Comparison of ENCODE assay signal across 10 cellular contexts in the genomic region with DNA sequence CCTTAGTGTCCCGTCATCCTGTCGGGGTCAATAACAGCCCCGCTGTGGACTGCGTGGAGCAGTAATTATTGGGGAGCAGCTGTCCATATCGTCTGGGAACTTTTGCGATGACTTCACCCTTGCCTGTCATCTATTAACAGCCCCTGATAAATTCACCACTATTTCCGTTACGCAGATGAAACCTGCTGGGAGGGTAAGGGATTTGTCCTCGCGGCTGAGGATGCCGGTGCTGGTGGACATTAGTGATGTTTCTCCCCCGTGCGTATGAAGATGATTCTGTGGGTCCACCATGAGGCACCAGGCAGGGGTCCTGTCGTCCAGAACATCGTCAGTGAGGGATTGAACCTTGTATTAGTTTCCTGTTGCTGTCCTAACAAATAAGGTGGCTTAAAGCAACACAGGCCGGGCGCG. TPM values are rescaled to one million over a fixed set of nuclear protein-coding genes. Genes with fewer than 3 reads are reported as not detected.
DNase-seq lines count a peak whose midpoint lies in the region; FAIRE-seq and TF ChIP-seq lines count a peak whose summit lies in the region.
"Had no signal": no experiment of that assay in that cellular context is flagged by ENCODE, and none has a peak within 500 bp of the region (broad histone marks: within the 10 kb centered on the region; RNA-seq: fewer than 3 reads in every experiment).

No MANE protein-coding gene starts in this region.

- peak overlapping the region; percentile 78 for H3K27ac Mint-ChIP-seq in activated CD4-positive, alpha-beta T cell treated with anti-CD3 and anti-CD28 coated beads, Interleukin-2, amount 10 ng/mL, durations not matched to agents 24 days and 14 days
- H3K27ac Mint-ChIP-seq in activated T-helper 1 cell treated with anti-CD3 and anti-CD28 coated beads, Interleukin-12 subunit alpha, Interleukin-12 subunit beta, Interleukin-2, Interleukin-4 antibody, amounts not matched to agents 30 ng/mL and 10 ng/mL and 1 ng/mL, durations not matched to agents 14 hours and 24 hours and 36 hours: peak overlapping the region; percentile 79

- H3K4me3 ChIP-seq in kidney (ENCODE audit: low read length in 2 of 2) (peak overlapping the region; percentile 65 to 90), thymus (ENCODE audit: low read length) (peak overlapping the region; percentile 84)

- H3K36me3 Mint-ChIP-seq in activated CD4-positive, alpha-beta T cell treated with anti-CD3 and anti-CD28 coated beads, Interleukin-2, amount 10 ng/mL, durations not matched to agents 24 days and 14 days (ENCODE audit: low read depth): no peaks in the 10 kb centered on the region
- peaks cover 2% of the 10 kb centered on the region for H3K36me3 Mint-ChIP-seq in activated T-helper 1 cell treated with anti-CD3 and anti-CD28 coated beads, Interleukin-12 subunit alpha, Interleukin-12 subunit beta, Interleukin-2, Interleukin-4 antibody, amounts not matched to agents 30 ng/mL and 10 ng/mL and 1 ng/mL, durations not matched to agents 14 hours and 24 hours and 36 hours (ENCODE audit: low read depth)

- FAIRE-seq in kidney (lab: Jason Lieb, UNC) (no peak), HTR-8/SVneo (lab: Jason Lieb, UNC) (no peak)

- no peak for DNase-seq in activated CD4-positive, alpha-beta T cell treated with anti-CD3 and anti-CD28 coated beads, Interleukin-2, amount 10 ng/mL, durations not matched to agents 24 days and 14 days
- no peak for DNase-seq in activated CD4-positive, alpha-beta T cell treated with anti-CD3 and anti-CD28 coated beads for 48 hours
- DNase-seq in activated T-helper 1 cell treated with anti-CD3 and anti-CD28 coated beads, Interleukin-12 subunit alpha, Interleukin-12 subunit beta, Interleukin-2, Interleukin-4 antibody, amounts not matched to agents 30 ng/mL and 10 ng/mL and 1 ng/mL, durations not matched to agents 14 hours and 24 hours and 36 hours (ENCODE audit: low spot score): no peak
- DNase-seq in kidney (peak; percentile 59), HTR-8/SVneo (ENCODE audit: insufficient read length, low spot score) (no peak), NOMO-1 treated with dmso at 0.1 percent for 144 hours (lab: John Stamatoyannopoulos, UW; ENCODE audit: unreplicated experiment) (no peak)
- no peak for DNase-seq in stimulated activated CD4-positive, alpha-beta T cell treated with anti-CD3 and anti-CD28 coated beads, Interleukin-1b, Interleukin-23, amount 100 ng/mL, for 48 hours
- DNase-seq: NCI-H1930 had no signal

- H3K27ac ChIP-seq in kidney (ENCODE audit: low read depth in 2 of 2, low read length in 2 of 2): peak overlapping the region in 1 of 2 donors; percentile 97
- peak overlapping the region; percentile 31 for H3K27ac ChIP-seq in thymus (ENCODE audit: low read depth)

- TF ChIP-seq CTCF in kidney (IDR thresholded peaks at IDR 0.05; ENCODE audit: borderline replicate concordance, extremely low read depth, insufficient read depth): no peak

- H3K9me3 ChIP-seq in kidney (ENCODE audit: control insufficient read depth in 1 of 2, low read length in 2 of 2) (no peaks in the 10 kb centered on the region), thymus (ENCODE audit: control insufficient read depth) (peaks cover 6% of the 10 kb centered on the region)

- peaks cover 9% of the 10 kb centered on the region for H3K27me3 ChIP-seq in thymus (ENCODE audit: control insufficient read depth, insufficient read depth)
- H3K27me3 ChIP-seq: foreskin keratinocyte had no signal

- peak overlapping the region; percentile 94 for H3K4me3 Mint-ChIP-seq in activated CD4-positive, alpha-beta T cell treated with anti-CD3 and anti-CD28 coated beads, Interleukin-2, amount 10 ng/mL, durations not matched to agents 24 days and 14 days
- peak overlapping the region; percentile 86 for H3K4me3 Mint-ChIP-seq in activated T-helper 1 cell treated with anti-CD3 and anti-CD28 coated beads, Interleukin-12 subunit alpha, Interleukin-12 subunit beta, Interleukin-2, Interleukin-4 antibody, amounts not matched to agents 30 ng/mL and 10 ng/mL and 1 ng/mL, durations not matched to agents 14 hours and 24 hours and 36 hours

- no peaks in the 10 kb centered on the region for H3K27me3 Mint-ChIP-seq in activated CD4-positive, alpha-beta T cell treated with anti-CD3 and anti-CD28 coated beads, Interleukin-2, amount 10 ng/mL, durations not matched to agents 24 days and 14 days
- H3K27me3 Mint-ChIP-seq in activated T-helper 1 cell treated with anti-CD3 and anti-CD28 coated beads, Interleukin-12 subunit alpha, Interleukin-12 subunit beta, Interleukin-2, Interleukin-4 antibody, amounts not matched to agents 30 ng/mL and 10 ng/mL and 1 ng/mL, durations not matched to agents 14 hours and 24 hours and 36 hours (ENCODE audit: insufficient read depth): no peaks in the 10 kb centered on the region

- H3K4me1 ChIP-seq in kidney (ENCODE audit: control insufficient read depth in 1 of 2, insufficient read depth in 1 of 2, low read depth in 1 of 2, low read length in 2 of 2): peaks cover 6 to 7% of the 10 kb centered on the region in 2 donors
- peaks cover 13% of the 10 kb centered on the region for H3K4me1 ChIP-seq in thymus (ENCODE audit: control insufficient read depth, insufficient read depth, low read length)
- H3K4me1 ChIP-seq: foreskin keratinocyte had no signal

- WGBS in thymus: 89% methylated on average over 18 of the region's 18 CpGs

- peaks cover 11% of the 10 kb centered on the region for H3K4me1 Mint-ChIP-seq in activated CD4-positive, alpha-beta T cell treated with anti-CD3 and anti-CD28 coated beads, Interleukin-2, amount 10 ng/mL, durations not matched to agents 24 days and 14 days
- H3K4me1 Mint-ChIP-seq in activated T-helper 1 cell treated with anti-CD3 and anti-CD28 coated beads, Interleukin-12 subunit alpha, Interleukin-12 subunit beta, Interleukin-2, Interleukin-4 antibody, amounts not matched to agents 30 ng/mL and 10 ng/mL and 1 ng/mL, durations not matched to agents 14 hours and 24 hours and 36 hours (ENCODE audit: low read depth): peaks cover 20% of the 10 kb centered on the region

- no peaks in the 10 kb centered on the region for H3K9me3 Mint-ChIP-seq in activated CD4-positive, alpha-beta T cell treated with anti-CD3 and anti-CD28 coated beads, Interleukin-2, amount 10 ng/mL, durations not matched to agents 24 days and 14 days
- no peaks in the 10 kb centered on the region for H3K9me3 Mint-ChIP-seq in activated T-helper 1 cell treated with anti-CD3 and anti-CD28 coated beads, Interleukin-12 subunit alpha, Interleukin-12 subunit beta, Interleukin-2, Interleukin-4 antibody, amounts not matched to agents 30 ng/mL and 10 ng/mL and 1 ng/mL, durations not matched to agents 14 hours and 24 hours and 36 hours

- intact Hi-C loops in activated CD4-positive, alpha-beta T cell treated with anti-CD3 and anti-CD28 coated beads, Interleukin-2, amount 10 ng/mL, durations not matched to agents 24 days and 14 days (cut with micrococcal nuclease): loop anchor here (5.0 kb wide), 1 partner anchor 78 kb away; a partner anchor contains a TSS
- intact Hi-C loops in activated T-helper 1 cell treated with anti-CD3 and anti-CD28 coated beads, Interleukin-12 subunit alpha, Interleukin-12 subunit beta, Interleukin-2, Interleukin-4 antibody, amounts not matched to agents 30 ng/mL and 10 ng/mL and 1 ng/mL, durations not matched to agents 14 hours and 24 hours and 36 hours (cut with micrococcal nuclease): no loop called here
- intact Hi-C loops in kidney (cut with DNase I): no loop called here

- no peaks in the 10 kb centered on the region for H3K36me3 ChIP-seq in kidney (ENCODE audit: control insufficient read depth in 1 of 2, insufficient read depth in 2 of 2, low read length in 2 of 2)
- no peaks in the 10 kb centered on the region for H3K36me3 ChIP-seq in thymus (ENCODE audit: control insufficient read depth, insufficient read depth)

- peak overlapping the region; percentile 34 to 90 for H3K9ac ChIP-seq in kidney (ENCODE audit: low read length in 2 of 2)

RNA-seq across cellular contexts. Expression of a gene that starts 1.0 kb away (rescaled TPM):
- 21.2 and 22.2 TPM in 2 replicates for total RNA-seq in activated CD4-positive, alpha-beta T cell treated with anti-CD3 and anti-CD28 coated beads, Interleukin-2, amount 10 ng/mL, durations not matched to agents 24 days and 14 days
- 22.9 and 25.4 TPM in 2 replicates for total RNA-seq in activated T-helper 1 cell treated with anti-CD3 and anti-CD28 coated beads, Interleukin-12 subunit alpha, Interleukin-12 subunit beta, Interleukin-2, Interleukin-4 antibody, amounts not matched to agents 30 ng/mL and 10 ng/mL and 1 ng/mL, durations not matched to agents 14 hours and 24 hours and 36 hours
- 31.3 TPM for total RNA-seq in kidney
- polyA plus RNA-seq in kidney (ENCODE audit: insufficient read depth, low read depth, low replicate concordance): 52.5 TPM
- polyA plus RNA-seq in thymus: 34.5 TPM

RNA-seq across cellular contexts. Expression of a gene that starts 26.1 kb away (rescaled TPM):
- not detected in 2 replicates for total RNA-seq in activated CD4-positive, alpha-beta T cell treated with anti-CD3 and anti-CD28 coated beads, Interleukin-2, amount 10 ng/mL, durations not matched to agents 24 days and 14 days
- not detected in 2 replicates for total RNA-seq in activated T-helper 1 cell treated with anti-CD3 and anti-CD28 coated beads, Interleukin-12 subunit alpha, Interleukin-12 subunit beta, Interleukin-2, Interleukin-4 antibody, amounts not matched to agents 30 ng/mL and 10 ng/mL and 1 ng/mL, durations not matched to agents 14 hours and 24 hours and 36 hours
- total RNA-seq in kidney: 30.8 TPM
- polyA plus RNA-seq in kidney (ENCODE audit: insufficient read depth, low read depth, low replicate concordance) (11.0 TPM), thymus (4.1 TPM)

RNA-seq across cellular contexts. Expression of a gene that starts 27.7 kb away (rescaled TPM):
- total RNA-seq in activated CD4-positive, alpha-beta T cell treated with anti-CD3 and anti-CD28 coated beads, Interleukin-2, amount 10 ng/mL, durations not matched to agents 24 days and 14 days: 63.9 and 64.5 TPM in 2 replicates
- 61.1 and 65.7 TPM in 2 replicates for total RNA-seq in activated T-helper 1 cell treated with anti-CD3 and anti-CD28 coated beads, Interleukin-12 subunit alpha, Interleukin-12 subunit beta, Interleukin-2, Interleukin-4 antibody, amounts not matched to agents 30 ng/mL and 10 ng/mL and 1 ng/mL, durations not matched to agents 14 hours and 24 hours and 36 hours
- total RNA-seq in kidney: 36.8 TPM
- polyA plus RNA-seq in kidney (ENCODE audit: insufficient read depth, low read depth, low replicate concordance) (24.5 TPM), thymus (34.1 TPM)

RNA-seq across cellular contexts. Expression of a gene that starts 53.9 kb away (rescaled TPM):
- 9.3 and 11.0 TPM in 2 replicates for total RNA-seq in activated CD4-positive, alpha-beta T cell treated with anti-CD3 and anti-CD28 coated beads, Interleukin-2, amount 10 ng/mL, durations not matched to agents 24 days and 14 days
- 11.7 and 12.9 TPM in 2 replicates for total RNA-seq in activated T-helper 1 cell treated with anti-CD3 and anti-CD28 coated beads, Interleukin-12 subunit alpha, Interleukin-12 subunit beta, Interleukin-2, Interleukin-4 antibody, amounts not matched to agents 30 ng/mL and 10 ng/mL and 1 ng/mL, durations not matched to agents 14 hours and 24 hours and 36 hours
- 0.98 TPM for total RNA-seq in kidney
- polyA plus RNA-seq in kidney (ENCODE audit: insufficient read depth, low read depth, low replicate concordance) (0.69 TPM), thymus (1.2 TPM)

Comparison
In these comparisons a context has a peak if more than half of its experiments do, and no peak if none do; other contexts are left out.
1. RNA of a gene that starts 26.1 kb away (total RNA-seq): 30.8 TPM in kidney (single experiment); not detected in activated CD4-positive, alpha-beta T cell treated with anti-CD3 and anti-CD28 coated beads, Interleukin-2, amount 10 ng/mL, durations not matched to agents 24 days and 14 days and not detected in activated T-helper 1 cell treated with anti-CD3 and anti-CD28 coated beads, Interleukin-12 subunit alpha, Interleukin-12 subunit beta, Interleukin-2, Interleukin-4 antibody, amounts not matched to agents 30 ng/mL and 10 ng/mL and 1 ng/mL, durations not matched to agents 14 hours and 24 hours and 36 hours; every median in the first group is over 10 times any median in the second.